In the genomic region with DNA sequence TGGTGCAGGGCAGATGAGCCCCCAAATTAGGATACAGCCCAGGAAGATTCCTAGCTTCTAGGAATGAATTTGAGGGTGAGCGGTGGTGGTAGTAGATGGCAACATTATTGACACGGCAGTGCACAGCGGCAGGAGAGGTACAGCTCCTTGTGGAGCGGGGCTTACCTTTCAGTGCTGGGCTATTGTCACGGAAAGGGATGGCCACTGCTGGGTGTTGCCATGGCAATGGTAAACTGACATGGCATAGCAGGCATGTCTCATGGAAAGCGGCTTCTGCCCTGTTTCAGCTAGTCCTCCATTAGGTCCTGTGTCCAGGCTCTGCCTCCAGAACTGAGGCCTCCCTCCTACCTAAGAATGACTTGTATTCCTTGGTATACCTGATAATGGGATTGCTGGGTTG, we compare ENCODE assay signal across 29 cellular contexts.
"Had no signal": no experiment of that assay in that cellular context is flagged by ENCODE, and none has a peak within 500 bp of the region (broad histone marks: within the 10 kb centered on the region; RNA-seq: fewer than 3 reads in every experiment).

No MANE protein-coding gene starts in this region.

- DNase-seq: activated CD4-positive, alpha-beta T cell treated with anti-CD3 and anti-CD28 coated beads for 4 hours; activated CD4-positive, alpha-beta T cell treated with anti-CD3 and anti-CD28 coated beads, Interleukin-2, amount 50 U/mL, for 48 hours; activated CD4-positive, CD25-positive, alpha-beta regulatory T cell; activated CD8-positive, alpha-beta memory T cell treated with anti-CD3 and anti-CD28 coated beads, Interleukin-2, amount 50 U/mL, for 48 hours; activated gamma-delta T cell; activated naive CD4-positive, alpha-beta T cell treated with anti-CD3 and anti-CD28 coated beads, Interleukin-2, amount 10 ng/mL, durations not matched to agents 7 days and 5 days; activated naive CD8-positive, alpha-beta T cell treated with anti-CD3 and anti-CD28 coated beads, Interleukin-2, amount 10 ng/mL, durations not matched to agents 7 days and 5 days; activated T-cell treated with anti-CD3 and anti-CD28 coated beads, Interleukin-2, amount 50 U/mL, for 24 hours; brain microvascular endothelial cell; caudate nucleus; foreskin fibroblast; hippocampal formation; kidney glomerular epithelial cell; left ventricle myocardium inferior; ovary; right lobe of liver; stimulated activated CD4-positive, alpha-beta T cell treated with anti-CD3 and anti-CD28 coated beads, Interleukin-12 subunit alpha, Interleukin-12 subunit beta, amount 100 ng/mL, for 4 hours; stimulated activated CD4-positive, alpha-beta T cell treated with anti-CD3 and anti-CD28 coated beads, Interleukin-4, amount 100 ng/mL, for 1 hour had no signal

- H3K27me3 ChIP-seq: ascending aorta, brain microvascular endothelial cell, neutrophil, ovary, right lobe of liver, vagina had no signal

- H3K9me3 ChIP-seq: ascending aorta, left ventricle myocardium inferior, neutrophil, ovary, right lobe of liver, thoracic aorta, vagina had no signal

- H3K27ac Mint-ChIP-seq: activated naive CD4-positive, alpha-beta T cell treated with anti-CD3 and anti-CD28 coated beads, Interleukin-2, amount 10 ng/mL, durations not matched to agents 7 days and 5 days; activated naive CD8-positive, alpha-beta T cell treated with anti-CD3 and anti-CD28 coated beads, Interleukin-2, amount 10 ng/mL, durations not matched to agents 7 days and 5 days; activated T-cell treated with anti-CD3 and anti-CD28 coated beads, Interleukin-2, amount 50 U/mL, for 24 hours; nephron; progenitor cell of endocrine pancreas; stimulated activated naive CD8-positive, alpha-beta T cell treated with anti-CD3 and anti-CD28 coated beads, Interleukin-15, Interleukin-2, amounts not matched to agents 100 ng/mL and 50 ng/mL, for 24 hours; T-helper 2 cell treated with Interferon-gamma antibody and Interleukin-4, amounts not matched to agents 5 μg/mL and 100 μg/mL, for 36 hours; type B pancreatic cell had no signal

- H3K36me3 ChIP-seq: ascending aorta, brain microvascular endothelial cell, left ventricle myocardium inferior, neutrophil, ovary, right lobe of liver, thoracic aorta, vagina had no signal

- H3K4me3 ChIP-seq: ascending aorta, left ventricle myocardium inferior, ovary, right lobe of liver, skin epidermis, thoracic aorta, vagina had no signal

- H3K27ac ChIP-seq: ascending aorta, brain microvascular endothelial cell, left ventricle myocardium inferior, neutrophil, ovary, right lobe of liver, skin epidermis, thoracic aorta, vagina had no signal

- H3K4me3 Mint-ChIP-seq: activated naive CD4-positive, alpha-beta T cell treated with anti-CD3 and anti-CD28 coated beads, Interleukin-2, amount 10 ng/mL, durations not matched to agents 7 days and 5 days; activated naive CD8-positive, alpha-beta T cell treated with anti-CD3 and anti-CD28 coated beads, Interleukin-2, amount 10 ng/mL, durations not matched to agents 7 days and 5 days; activated T-cell treated with anti-CD3 and anti-CD28 coated beads, Interleukin-2, amount 50 U/mL, for 24 hours; nephron; stimulated activated naive CD8-positive, alpha-beta T cell treated with anti-CD3 and anti-CD28 coated beads, Interleukin-15, Interleukin-2, amounts not matched to agents 100 ng/mL and 50 ng/mL, for 24 hours; T-helper 2 cell treated with Interferon-gamma antibody and Interleukin-4, amounts not matched to agents 5 μg/mL and 100 μg/mL, for 36 hours; type B pancreatic cell had no signal

- ATAC-seq: esophagus mucosa, right lobe of liver had no signal

- H3K27me3 Mint-ChIP-seq: activated naive CD4-positive, alpha-beta T cell treated with anti-CD3 and anti-CD28 coated beads, Interleukin-2, amount 10 ng/mL, durations not matched to agents 7 days and 5 days; activated T-cell treated with anti-CD3 and anti-CD28 coated beads, Interleukin-2, amount 50 U/mL, for 24 hours; progenitor cell of endocrine pancreas; stimulated activated naive CD8-positive, alpha-beta T cell treated with anti-CD3 and anti-CD28 coated beads, Interleukin-15, Interleukin-2, amounts not matched to agents 100 ng/mL and 50 ng/mL, for 24 hours had no signal

- H3K9me3 Mint-ChIP-seq: activated T-cell treated with anti-CD3 and anti-CD28 coated beads, Interleukin-2, amount 50 U/mL, for 24 hours; nephron; stimulated activated naive CD8-positive, alpha-beta T cell treated with anti-CD3 and anti-CD28 coated beads, Interleukin-15, Interleukin-2, amounts not matched to agents 100 ng/mL and 50 ng/mL, for 24 hours; T-helper 2 cell treated with Interferon-gamma antibody and Interleukin-4, amounts not matched to agents 5 μg/mL and 100 μg/mL, for 36 hours; type B pancreatic cell had no signal

- H3K4me1 Mint-ChIP-seq: activated naive CD4-positive, alpha-beta T cell treated with anti-CD3 and anti-CD28 coated beads, Interleukin-2, amount 10 ng/mL, durations not matched to agents 7 days and 5 days; activated naive CD8-positive, alpha-beta T cell treated with anti-CD3 and anti-CD28 coated beads, Interleukin-2, amount 10 ng/mL, durations not matched to agents 7 days and 5 days had no signal

- H3K4me1 ChIP-seq: ascending aorta, left ventricle myocardium inferior, right lobe of liver, vagina had no signal

- H3K36me3 Mint-ChIP-seq: activated naive CD4-positive, alpha-beta T cell treated with anti-CD3 and anti-CD28 coated beads, Interleukin-2, amount 10 ng/mL, durations not matched to agents 7 days and 5 days; activated naive CD8-positive, alpha-beta T cell treated with anti-CD3 and anti-CD28 coated beads, Interleukin-2, amount 10 ng/mL, durations not matched to agents 7 days and 5 days; type B pancreatic cell had no signal
